1 cellular context compared by ENCODE assay signal in genomic region chr11:117010808-117011540, GRCh38.
TF ChIP-seq lines count a peak whose summit lies in the region.

No MANE protein-coding gene starts in this region.

TF ChIP-seq in IMR-90, 13 proteins besides CTCF, POLR2A, EP300 and RAD21 (continued from another document):
- TF ChIP-seq RFX5 (IDR thresholded peaks at IDR 0.05; ENCODE audit: low read depth, low read length) (no peak), FOS (IDR thresholded peaks at IDR 0.05; ENCODE audit: low read depth, low read length) (peak; percentile 95), SMC3 (IDR thresholded peaks at IDR 0.05; ENCODE audit: low read depth, low read length) (no peak), CHD1 (IDR thresholded peaks at IDR 0.05; ENCODE audit: low read depth, low read length) (no peak), CEBPB (IDR thresholded peaks at IDR 0.05; ENCODE audit: low read depth, low read length) (0 out of 2 replicates have a peak, but pooled peaks have one; percentile 20), MAFK (IDR thresholded peaks at IDR 0.05; ENCODE audit: low read depth, low read length) (no peak), ELK1 (IDR thresholded peaks at IDR 0.05; ENCODE audit: borderline replicate concordance, low read depth, low read length) (no peak), MXI1 (IDR thresholded peaks at IDR 0.05; ENCODE audit: borderline replicate concordance, low read depth, low read length) (no peak)
